ENCODE assay signal across 10 cellular contexts in the genomic region with DNA sequence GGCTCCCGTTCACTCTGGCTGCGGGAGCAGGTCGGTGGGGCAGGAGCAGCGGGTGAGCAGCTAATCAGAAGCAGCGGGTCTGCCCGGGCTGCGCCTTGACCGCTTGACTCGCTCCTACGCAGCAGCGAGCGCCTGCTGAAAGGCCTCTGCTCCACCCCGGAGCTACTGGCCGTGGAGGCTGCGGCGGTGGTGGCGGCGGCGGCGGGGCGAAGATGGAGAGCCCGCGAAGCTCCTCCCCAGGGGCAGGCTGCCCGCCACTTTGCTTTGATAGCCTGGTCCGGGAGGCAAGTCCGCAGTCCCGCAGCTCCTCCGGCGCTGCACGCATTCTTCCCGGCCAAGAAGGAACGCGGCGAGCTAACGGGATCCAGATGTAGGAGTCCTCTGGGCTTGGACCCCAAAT. TPM values are rescaled to one million over a fixed set of nuclear protein-coding genes. Genes with fewer than 3 reads are reported as not detected.
DNase-seq lines count a peak whose midpoint lies in the region; ATAC-seq and TF ChIP-seq lines count a peak whose summit lies in the region.
"Had no signal": no experiment of that assay in that cellular context is flagged by ENCODE, and none has a peak within 500 bp of the region (broad histone marks: within the 10 kb centered on the region; RNA-seq: fewer than 3 reads in every experiment).

No MANE protein-coding gene starts in this region.

- dilution Hi-C loops in mammary epithelial cell (cut with HindIII; ENCODE audit: low sequenced_read_pairs) = no loop called here

- BruUV-seq in mammary epithelial cell (replicated peaks; lab: Mats Ljungman, UMichigan) = no TSS peak

- peaks cover 13% of the 10 kb centered on the region for H3K9me3 ChIP-seq in HUES48 (ENCODE audit: control insufficient read depth, insufficient read depth, low read length)
- H3K9me3 ChIP-seq in mammary epithelial cell (replicated peaks; ENCODE audit: insufficient read depth, low read length) = no peaks in the 10 kb centered on the region
- no peaks in the 10 kb centered on the region for H3K9me3 ChIP-seq in iPS-20b (ENCODE audit: insufficient read depth, low read depth, low read length)
- no peaks in the 10 kb centered on the region for H3K9me3 ChIP-seq in stomach smooth muscle (ENCODE audit: control insufficient read depth in 2 of 2, low read length in 2 of 2)
- H3K9me3 ChIP-seq: colonic mucosa had no signal

- in situ Hi-C loops in mammary epithelial cell (cut with MboI; ENCODE audit: low sequenced_read_pairs in 2 of 2) = loop anchor here in 1 of 2 donors (10.0 to 25.0 kb wide), 2 partner anchors 104 to 291 kb away; a partner anchor contains a TSS

- no peak for DNase-seq in mammary epithelial cell
- no peak for DNase-seq in left lobe of liver (ENCODE audit: low spot score)
- no peak for DNase-seq in activated CD4-positive, alpha-beta T cell treated with anti-CD3 and anti-CD28 coated beads, Interleukin-2, amount 50 U/mL, for 4 hours
- no peak for DNase-seq in RKO (ENCODE audit: low spot score)
- DNase-seq: colonic mucosa, NCI-H82 had no signal

- no peaks in the 10 kb centered on the region for H3K79me2 ChIP-seq in mammary epithelial cell (ENCODE audit: insufficient read depth, low read length)

- intact Hi-C loops in mammary epithelial cell (cut with micrococcal nuclease) = no loop called here

- ATAC-seq in left lobe of liver (no peak), GM19397 (IDR thresholded peaks at IDR 0.05; ENCODE audit: unreplicated experiment) (no peak)

- H3K9ac ChIP-seq in HUES48 (ENCODE audit: low read depth, low read length) (no peak overlapping the region), mammary epithelial cell (ENCODE audit: insufficient read depth, low read length) (no peak overlapping the region), iPS-20b (ENCODE audit: low read depth, low read length) (no peak overlapping the region), stomach smooth muscle (ENCODE audit: low read length in 2 of 2) (peak overlapping the region in 1 of 2 donors; percentile 36)

- H4K20me1 ChIP-seq in mammary epithelial cell (ENCODE audit: insufficient read depth, low read length) = no peaks in the 10 kb centered on the region

- TF ChIP-seq CTCF in mammary epithelial cell (conservative IDR thresholded peaks at IDR 0.05 in 1 of 2, IDR thresholded peaks at IDR 0.05 in 1 of 2; ENCODE audit: extremely low read depth in 1 of 2, insufficient read depth in 1 of 2, low read depth in 1 of 2, low read length in 2 of 2) = no peak

- H3K4me2 ChIP-seq in mammary epithelial cell (ENCODE audit: insufficient read depth, low read depth, low read length) = peak overlapping the region; percentile 66

- H3K4me3 ChIP-seq in HUES48 (ENCODE audit: low read depth, low read length) = 0 out of 2 replicates have a peak overlapping the region, but pooled peaks have one; percentile 16
- no peak overlapping the region for H3K4me3 ChIP-seq in mammary epithelial cell (replicated peaks in 1 of 3; ENCODE audit: insufficient read depth in 1 of 3, low read depth in 2 of 3, low read length in 3 of 3)
- H3K4me3 ChIP-seq in iPS-20b (ENCODE audit: low read length) = peak overlapping the region; percentile 18; the same call in 1 of the 2 replicates
- H3K4me3 ChIP-seq in stomach smooth muscle (ENCODE audit: low read length in 2 of 2) = peak overlapping the region; percentile 25 to 59
- H3K4me3 ChIP-seq: colonic mucosa had no signal

- CTCF ChIA-PET in mammary epithelial cell (lab: Charles Lee; ENCODE audit: low non-redundant PET) = no interaction called here

- 54% methylated on average over 12 of the region's 35 CpGs for WGBS in mammary epithelial cell (ENCODE audit: low coverage, missing lambda C conversion rate)

- peaks cover 17% of the 10 kb centered on the region for H3K4me1 ChIP-seq in HUES48 (ENCODE audit: control insufficient read depth, insufficient read depth, low read length)
- peaks cover 23% of the 10 kb centered on the region for H3K4me1 ChIP-seq in mammary epithelial cell (ENCODE audit: insufficient read depth, low read length)
- H3K4me1 ChIP-seq in iPS-20b (ENCODE audit: insufficient read depth, low read length) = peaks cover 18% of the 10 kb centered on the region
- H3K4me1 ChIP-seq in stomach smooth muscle (ENCODE audit: control insufficient read depth, insufficient read depth, low read length) = peaks cover 12% of the 10 kb centered on the region
- H3K4me1 ChIP-seq: colonic mucosa had no signal

- H2AFZ ChIP-seq in mammary epithelial cell (ENCODE audit: low read depth, low read length) = peak overlapping the region; percentile 68

- peaks cover 45% of the 10 kb centered on the region for H3K27me3 ChIP-seq in HUES48 (ENCODE audit: control insufficient read depth, insufficient read depth, low read length)
- H3K27me3 ChIP-seq in mammary epithelial cell (ENCODE audit: insufficient read depth, low read length) = no peaks in the 10 kb centered on the region
- H3K27me3 ChIP-seq in iPS-20b (ENCODE audit: insufficient read depth, low read length) = peaks cover 36% of the 10 kb centered on the region
- peaks cover 0 to 22% of the 10 kb centered on the region in 2 donors for H3K27me3 ChIP-seq in stomach smooth muscle (ENCODE audit: control insufficient read depth in 1 of 2, insufficient read depth in 2 of 2, low read length in 2 of 2)

- H3K36me3 ChIP-seq in HUES48 (ENCODE audit: control insufficient read depth, insufficient read depth, low read length) = no peaks in the 10 kb centered on the region
- H3K36me3 ChIP-seq in mammary epithelial cell (ENCODE audit: insufficient read depth, low read length) = no peaks in the 10 kb centered on the region
- no peaks in the 10 kb centered on the region for H3K36me3 ChIP-seq in iPS-20b (ENCODE audit: insufficient read depth, low read depth, low read length)
- H3K36me3 ChIP-seq in stomach smooth muscle (ENCODE audit: control insufficient read depth in 2 of 2, insufficient read depth in 2 of 2, low read length in 2 of 2) = no peaks in the 10 kb centered on the region
- H3K36me3 ChIP-seq: colonic mucosa had no signal

- H3K27ac ChIP-seq in HUES48 (ENCODE audit: low read depth, low read length) (no peak overlapping the region), mammary epithelial cell (ENCODE audit: insufficient read depth, low read depth, low read length) (no peak overlapping the region), iPS-20b (ENCODE audit: low read length) (no peak overlapping the region), stomach smooth muscle (ENCODE audit: low read length) (no peak overlapping the region)
- H3K27ac ChIP-seq: colonic mucosa had no signal

RNA-seq across cellular contexts. Expression of a gene that starts 36.7 kb away (rescaled TPM):
- total RNA-seq in mammary epithelial cell = 10 to 100 TPM; 21.2 to 32.9 TPM
- polyA plus RNA-seq in mammary epithelial cell = 17.0 TPM
- polyA minus RNA-seq in mammary epithelial cell = 20.2 TPM
- 4.9 TPM for total RNA-seq in left lobe of liver

Comparison
In these comparisons a context has a peak if more than half of its experiments do, and no peak if none do; other contexts are left out.
1. H3K4me3 ChIP-seq: peak in HUES48 (single experiment), iPS-20b (single experiment) and stomach smooth muscle (2 of 2); none in mammary epithelial cell (0 of 3).